In the genomic region with DNA sequence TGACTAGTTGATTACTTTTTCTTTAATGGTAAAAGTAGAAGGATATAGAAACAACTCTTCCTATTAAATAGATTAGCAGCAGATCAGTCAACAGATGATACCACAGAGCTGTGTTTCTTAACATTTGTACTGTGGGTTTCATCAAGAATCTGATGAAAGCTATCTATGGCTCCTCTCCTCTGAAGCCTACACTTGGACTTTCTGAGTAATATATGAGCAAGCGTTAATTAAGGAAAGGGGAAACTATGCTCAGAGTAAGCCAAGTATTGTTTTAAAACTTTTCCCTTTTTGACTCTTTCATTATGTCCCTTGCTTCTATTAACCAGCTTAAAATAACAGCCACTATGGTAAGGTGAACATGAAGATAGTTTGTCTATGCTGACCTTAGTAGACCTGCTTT, we compare ENCODE assay signal across 14 cellular contexts. TPM values are rescaled to one million over a fixed set of nuclear protein-coding genes. Genes with fewer than 3 reads are reported as not detected.
DNase-seq lines count a peak whose midpoint lies in the region; ATAC-seq and TF ChIP-seq lines count a peak whose summit lies in the region.
"Had no signal": no experiment of that assay in that cellular context is flagged by ENCODE, and none has a peak within 500 bp of the region (broad histone marks: within the 10 kb centered on the region; RNA-seq: fewer than 3 reads in every experiment).

No MANE protein-coding gene starts in this region.

- H3K27ac ChIP-seq in neutrophil = peak overlapping the region; percentile 8
- H3K27ac ChIP-seq: foreskin keratinocyte, vagina had no signal

- TF ChIP-seq CTCF in HFFc6 (IDR thresholded peaks at IDR 0.05) (no peak), neutrophil (IDR thresholded peaks at IDR 0.05) (no peak)

- H3K27me3 Mint-ChIP-seq in activated CD4-positive, alpha-beta T cell treated with anti-CD3 and anti-CD28 coated beads, Interleukin-2, amount 10 ng/mL, durations not matched to agents 24 days and 14 days = no peaks in the 10 kb centered on the region
- H3K27me3 Mint-ChIP-seq in activated CD4-positive, alpha-beta T cell treated with anti-CD3 and anti-CD28 coated beads, Interleukin-2, amount 10 ng/mL, durations not matched to agents 7 days and 5 days = no peaks in the 10 kb centered on the region
- no peaks in the 10 kb centered on the region; the same call in none of the 2 replicates for H3K27me3 Mint-ChIP-seq in HFFc6 (ENCODE audit: insufficient read depth)
- no peaks in the 10 kb centered on the region for H3K27me3 Mint-ChIP-seq in activated naive CD8-positive, alpha-beta T cell

- CTCF ChIA-PET in activated CD4-positive, alpha-beta T cell treated with anti-CD3 and anti-CD28 coated beads, Interleukin-2, amount 10 ng/mL, durations not matched to agents 7 days and 5 days (lab: Charles Lee) = interaction anchor here (0.6 to 1.0 kb wide), 3 partner anchors 12 to 50 kb away, joined by 3 read pairs; no protein-coding TSS in a partner anchor

- H3K27me3 ChIP-seq in neutrophil (no peaks in the 10 kb centered on the region), H7 (ENCODE audit: control insufficient read depth, insufficient read depth, low read length) (no peaks in the 10 kb centered on the region)
- H3K27me3 ChIP-seq: foreskin keratinocyte, vagina had no signal

- DNase-seq in activated CD4-positive, alpha-beta T cell treated with anti-CD3 and anti-CD28 coated beads, Interleukin-2, amount 10 ng/mL, durations not matched to agents 24 days and 14 days = no peak
- DNase-seq in activated CD4-positive, alpha-beta T cell treated with anti-CD3 and anti-CD28 coated beads, Interleukin-2, amount 10 ng/mL, durations not matched to agents 7 days and 5 days = no peak
- DNase-seq in HFFc6 (no peak), NCI-H524 treated with DMSO at 0.1 percent for 48 hours (lab: John Stamatoyannopoulos, UW) (no peak), H7 (no peak)
- DNase-seq: DMS79; foreskin keratinocyte; mesendoderm; RPMI8226; stimulated activated CD8-positive, alpha-beta memory T cell treated with anti-CD3 and anti-CD28 coated beads, Interleukin-4, amount 100 ng/mL, for 48 hours had no signal

- peaks cover 6 to 11% of the 10 kb centered on the region in 2 experiments for H3K4me1 ChIP-seq in neutrophil (ENCODE audit: control insufficient read depth in 1 of 2, insufficient read depth in 1 of 2, low read depth in 1 of 2, low read length in 1 of 2)

- peak overlapping the region; percentile 41 for H3K4me3 Mint-ChIP-seq in activated CD4-positive, alpha-beta T cell treated with anti-CD3 and anti-CD28 coated beads, Interleukin-2, amount 10 ng/mL, durations not matched to agents 24 days and 14 days
- H3K4me3 Mint-ChIP-seq in activated CD4-positive, alpha-beta T cell treated with anti-CD3 and anti-CD28 coated beads, Interleukin-2, amount 10 ng/mL, durations not matched to agents 7 days and 5 days = no peak overlapping the region
- peak overlapping the region; percentile 52 for H3K4me3 Mint-ChIP-seq in HFFc6
- H3K4me3 Mint-ChIP-seq in activated naive CD8-positive, alpha-beta T cell = peak overlapping the region; percentile 66

- H3K4me3 ChIP-seq in neutrophil (ENCODE audit: low read depth in 1 of 2, low read length in 1 of 2) (no peak overlapping the region), H7 (ENCODE audit: insufficient read depth, low read depth, low read length) (no peak overlapping the region)
- H3K4me3 ChIP-seq: vagina had no signal

- intact Hi-C loops in activated CD4-positive, alpha-beta T cell treated with anti-CD3 and anti-CD28 coated beads, Interleukin-2, amount 10 ng/mL, durations not matched to agents 24 days and 14 days (cut with micrococcal nuclease) = loop anchor here (1.0 to 2.0 kb wide), 2 partner anchors 11 to 18 kb away; a partner anchor contains a TSS

- H3K9me3 Mint-ChIP-seq in activated CD4-positive, alpha-beta T cell treated with anti-CD3 and anti-CD28 coated beads, Interleukin-2, amount 10 ng/mL, durations not matched to agents 24 days and 14 days = no peaks in the 10 kb centered on the region
- H3K9me3 Mint-ChIP-seq in activated CD4-positive, alpha-beta T cell treated with anti-CD3 and anti-CD28 coated beads, Interleukin-2, amount 10 ng/mL, durations not matched to agents 7 days and 5 days = no peaks in the 10 kb centered on the region
- no peaks in the 10 kb centered on the region for H3K9me3 Mint-ChIP-seq in HFFc6
- no peaks in the 10 kb centered on the region for H3K9me3 Mint-ChIP-seq in activated naive CD8-positive, alpha-beta T cell (ENCODE audit: low read depth)

- peaks cover 43% of the 10 kb centered on the region for H3K36me3 Mint-ChIP-seq in activated CD4-positive, alpha-beta T cell treated with anti-CD3 and anti-CD28 coated beads, Interleukin-2, amount 10 ng/mL, durations not matched to agents 24 days and 14 days (ENCODE audit: low read depth)
- H3K36me3 Mint-ChIP-seq in activated CD4-positive, alpha-beta T cell treated with anti-CD3 and anti-CD28 coated beads, Interleukin-2, amount 10 ng/mL, durations not matched to agents 7 days and 5 days (ENCODE audit: low read depth) = peaks cover 34% of the 10 kb centered on the region
- H3K36me3 Mint-ChIP-seq in HFFc6 (ENCODE audit: low read depth) = peaks cover 22% of the 10 kb centered on the region
- peaks cover 11% of the 10 kb centered on the region for H3K36me3 Mint-ChIP-seq in activated naive CD8-positive, alpha-beta T cell

- ATAC-seq in HG02763 (IDR thresholded peaks at IDR 0.05; ENCODE audit: unreplicated experiment) = no peak
- ATAC-seq: foreskin keratinocyte had no signal

- H3K9me3 ChIP-seq in neutrophil = no peaks in the 10 kb centered on the region
- H3K9me3 ChIP-seq: vagina had no signal

- H3K4me1 Mint-ChIP-seq in activated CD4-positive, alpha-beta T cell treated with anti-CD3 and anti-CD28 coated beads, Interleukin-2, amount 10 ng/mL, durations not matched to agents 24 days and 14 days = peaks cover 67% of the 10 kb centered on the region
- H3K4me1 Mint-ChIP-seq in activated CD4-positive, alpha-beta T cell treated with anti-CD3 and anti-CD28 coated beads, Interleukin-2, amount 10 ng/mL, durations not matched to agents 7 days and 5 days = peaks cover 69% of the 10 kb centered on the region
- H3K4me1 Mint-ChIP-seq in HFFc6 (ENCODE audit: low read depth) = peaks cover 48% of the 10 kb centered on the region
- H3K4me1 Mint-ChIP-seq in activated naive CD8-positive, alpha-beta T cell (ENCODE audit: low read depth) = peaks cover 83% of the 10 kb centered on the region

- peaks cover 17% of the 10 kb centered on the region for H3K36me3 ChIP-seq in neutrophil
- H3K36me3 ChIP-seq in H7 (replicated peaks; ENCODE audit: control insufficient read depth, insufficient read depth, low read length) = peaks cover 4% of the 10 kb centered on the region

- H3K27ac Mint-ChIP-seq in activated CD4-positive, alpha-beta T cell treated with anti-CD3 and anti-CD28 coated beads, Interleukin-2, amount 10 ng/mL, durations not matched to agents 24 days and 14 days = peak overlapping the region; percentile 73
- H3K27ac Mint-ChIP-seq in activated CD4-positive, alpha-beta T cell treated with anti-CD3 and anti-CD28 coated beads, Interleukin-2, amount 10 ng/mL, durations not matched to agents 7 days and 5 days = no peak overlapping the region
- H3K27ac Mint-ChIP-seq in HFFc6 = peak overlapping the region; percentile 45
- peak overlapping the region; percentile 95 for H3K27ac Mint-ChIP-seq in activated naive CD8-positive, alpha-beta T cell

- POLR2A ChIA-PET in activated CD4-positive, alpha-beta T cell treated with anti-CD3 and anti-CD28 coated beads, Interleukin-2, amount 10 ng/mL, durations not matched to agents 7 days and 5 days (lab: Charles Lee) = no interaction called here

RNA-seq across cellular contexts. Expression of a gene that starts 10.8 kb away (rescaled TPM):
- total RNA-seq in activated CD4-positive, alpha-beta T cell treated with anti-CD3 and anti-CD28 coated beads, Interleukin-2, amount 10 ng/mL, durations not matched to agents 24 days and 14 days = 50.8 and 50.9 TPM in 2 replicates
- 10 to 100 TPM; 43.7 to 47.3 TPM for total RNA-seq in activated CD4-positive, alpha-beta T cell treated with anti-CD3 and anti-CD28 coated beads, Interleukin-2, amount 10 ng/mL, durations not matched to agents 7 days and 5 days
- total RNA-seq in HFFc6 (2021; fragmentation: NEBNext Ultra II Directional; extraction: Animal tissue kit (Norgen Biotek cat#: 25700)) = 10 to 100 TPM; 19.4 to 22.8 (median 20.5) TPM
- total RNA-seq in H7 (2014; rRNA removed; shearing (Covaris generic)) = 16.0 and 27.0 TPM in 2 replicates

RNA-seq across cellular contexts. Expression of a gene that starts 11.2 kb away (rescaled TPM):
- total RNA-seq in activated CD4-positive, alpha-beta T cell treated with anti-CD3 and anti-CD28 coated beads, Interleukin-2, amount 10 ng/mL, durations not matched to agents 24 days and 14 days = 30.8 and 33.9 TPM in 2 replicates
- total RNA-seq in activated CD4-positive, alpha-beta T cell treated with anti-CD3 and anti-CD28 coated beads, Interleukin-2, amount 10 ng/mL, durations not matched to agents 7 days and 5 days = 10 to 100 TPM; 27.2 to 27.6 TPM
- 10 to 100 TPM; 24.9 to 31.0 (median 26.7) TPM for total RNA-seq in HFFc6 (2021; fragmentation: NEBNext Ultra II Directional; extraction: Animal tissue kit (Norgen Biotek cat#: 25700))
- 52.5 and 53.8 TPM in 2 replicates for total RNA-seq in H7 (2014; rRNA removed; shearing (Covaris generic))

RNA-seq across cellular contexts. Expression of a gene that starts 50.0 kb away (rescaled TPM):
- 24.0 and 24.2 TPM in 2 replicates for total RNA-seq in activated CD4-positive, alpha-beta T cell treated with anti-CD3 and anti-CD28 coated beads, Interleukin-2, amount 10 ng/mL, durations not matched to agents 24 days and 14 days
- 10 to 100 TPM; 25.1 to 26.8 TPM for total RNA-seq in activated CD4-positive, alpha-beta T cell treated with anti-CD3 and anti-CD28 coated beads, Interleukin-2, amount 10 ng/mL, durations not matched to agents 7 days and 5 days
- 10 to 100 TPM; 20.0 to 29.4 (median 26.0) TPM for total RNA-seq in HFFc6 (2021; fragmentation: NEBNext Ultra II Directional; extraction: Animal tissue kit (Norgen Biotek cat#: 25700))
- 28.8 and 31.0 TPM in 2 replicates for total RNA-seq in H7 (2014; rRNA removed; shearing (Covaris generic))
